In genomic region chr3:53844262-53845102, GRCh38 we compare ENCODE assay signal across 13 cellular contexts. TPM values are rescaled to one million over a fixed set of nuclear protein-coding genes. Genes with fewer than 3 reads are reported as not detected.
DNase-seq lines count a peak whose midpoint lies in the region; ATAC-seq and TF ChIP-seq lines count a peak whose summit lies in the region.
"Had no signal": no experiment of that assay in that cellular context is flagged by ENCODE, and none has a peak within 500 bp of the region (broad histone marks: within the 10 kb centered on the region; RNA-seq: fewer than 3 reads in every experiment).

No MANE protein-coding gene starts in this region.

- no peaks in the 10 kb centered on the region for H3K36me3 ChIP-seq in hepatocyte (replicated peaks; ENCODE audit: insufficient read depth, low read depth)
- H3K36me3 ChIP-seq: SJSA1 had no signal

- H3K4me2 ChIP-seq in hepatocyte: peak overlapping the region; percentile 92

- H3K4me1 Mint-ChIP-seq in stimulated activated naive B cell treated with anti-CD40 and anti-IgM and Interleukin-4, amounts not matched to agents 10 μg/mL and 1 μg/mL and 100 μg/mL, for 72 hours: peaks cover 40 to 57% of the 10 kb centered on the region in 2 donors

- H3K4me1 ChIP-seq in hepatocyte (ENCODE audit: insufficient read depth): peaks cover 42% of the 10 kb centered on the region

- no peak for TF ChIP-seq CTCF in hepatocyte (IDR thresholded peaks at IDR 0.05; ENCODE audit: poor library complexity)

- H3K9me3 Mint-ChIP-seq in stimulated activated naive B cell treated with anti-CD40 and anti-IgM and Interleukin-4, amounts not matched to agents 10 μg/mL and 1 μg/mL and 100 μg/mL, for 72 hours: no peaks in the 10 kb centered on the region
- H3K9me3 Mint-ChIP-seq: activated T-cell treated with anti-CD3 and anti-CD28 coated beads, Interleukin-2, amount 50 U/mL, for 24 hours had no signal

- H3K27ac ChIP-seq in hepatocyte: peak overlapping the region; percentile 96
- H3K27ac ChIP-seq: epithelial cell of prostate, SJSA1 had no signal

- H2AFZ ChIP-seq in hepatocyte: no peak overlapping the region

- peaks cover 27% of the 10 kb centered on the region for H3K79me2 ChIP-seq in hepatocyte

- DNase-seq in DMS53 (lab: John Stamatoyannopoulos, UW): peak; percentile 12
- no peak for DNase-seq in DMS53 treated with DMSO at 0.1 percent for 48 hours (lab: John Stamatoyannopoulos, UW; ENCODE audit: unreplicated experiment)
- DNase-seq in NCI-H526 (lab: John Stamatoyannopoulos, UW): peak; percentile 32 to 56
- peak; percentile 50 for DNase-seq in hepatocyte (ENCODE audit: low spot score)
- no peak for DNase-seq in stimulated activated naive B cell treated with anti-CD40 and anti-IgM and Interleukin-4, amounts not matched to agents 10 μg/mL and 1 μg/mL and 100 μg/mL, for 72 hours
- DNase-seq in UCSD-AML1 (lab: John Stamatoyannopoulos, UW; ENCODE audit: unreplicated experiment): no peak
- no peak for DNase-seq in ACHN
- DNase-seq: activated T-cell treated with anti-CD3 and anti-CD28 coated beads, Interleukin-2, amount 50 U/mL, for 24 hours; stimulated activated CD4-positive, alpha-beta T cell treated with anti-CD3 and anti-CD28 coated beads, Interleukin-4, amount 100 ng/mL, for 4 hours had no signal

- peaks cover 36 to 42% of the 10 kb centered on the region in 2 donors for H3K36me3 Mint-ChIP-seq in stimulated activated naive B cell treated with anti-CD40 and anti-IgM and Interleukin-4, amounts not matched to agents 10 μg/mL and 1 μg/mL and 100 μg/mL, for 72 hours

- WGBS in hepatocyte (ENCODE audit: low lambda C conversion rate, missing lambda C conversion rate): 72% methylated on average over 9 of the region's 9 CpGs

- H3K4me3 ChIP-seq in hepatocyte: no peak overlapping the region
- H3K4me3 ChIP-seq: SJSA1 had no signal

- H3K27me3 Mint-ChIP-seq in stimulated activated naive B cell treated with anti-CD40 and anti-IgM and Interleukin-4, amounts not matched to agents 10 μg/mL and 1 μg/mL and 100 μg/mL, for 72 hours: peaks cover 16 to 49% of the 10 kb centered on the region in 2 donors

- no peaks in the 10 kb centered on the region for H4K20me1 ChIP-seq in hepatocyte (ENCODE audit: insufficient read depth, poor library complexity, severe bottlenecking)

- H3K4me3 Mint-ChIP-seq in stimulated activated naive B cell treated with anti-CD40 and anti-IgM and Interleukin-4, amounts not matched to agents 10 μg/mL and 1 μg/mL and 100 μg/mL, for 72 hours: peak overlapping the region; percentile 61 to 88

- H3K27ac Mint-ChIP-seq in stimulated activated naive B cell treated with anti-CD40 and anti-IgM and Interleukin-4, amounts not matched to agents 10 μg/mL and 1 μg/mL and 100 μg/mL, for 72 hours: peak overlapping the region; percentile 74
- H3K27ac Mint-ChIP-seq: activated T-cell treated with anti-CD3 and anti-CD28 coated beads, Interleukin-2, amount 50 U/mL, for 24 hours had no signal

- H3K9me2 ChIP-seq in hepatocyte (replicated peaks; ENCODE audit: insufficient read depth): no peaks in the 10 kb centered on the region

- no peaks in the 10 kb centered on the region for H3K9me3 ChIP-seq in hepatocyte (ENCODE audit: low read depth)
- H3K9me3 ChIP-seq: SJSA1 had no signal

- H3K27me3 ChIP-seq in hepatocyte: no peaks in the 10 kb centered on the region

- in situ Hi-C loops in ACHN (cut with HindIII; ENCODE audit: low pct_ligation_motif_present, low pct_unique_long_range_greater_than_20kb, low sequenced_read_pairs): no loop called here

- peak; percentile 21 to 23 for ATAC-seq in stimulated activated naive B cell treated with anti-CD40 and anti-IgM and Interleukin-4, amounts not matched to agents 10 μg/mL and 1 μg/mL and 100 μg/mL, for 72 hours (replicated peaks)
- no peak for ATAC-seq in GM18519 (IDR thresholded peaks at IDR 0.05; ENCODE audit: low FRiP score, unreplicated experiment)

RNA-seq across cellular contexts. Expression of gene CHDH, which starts 1.7 kb away (rescaled TPM):
- total RNA-seq in hepatocyte: 30.1 and 62.6 TPM in 2 replicates
- polyA plus RNA-seq in hepatocyte: 29.1 and 31.1 TPM in 2 replicates
- total RNA-seq: SJSA1 had no signal

RNA-seq across cellular contexts. Expression of gene IL17RB, which starts 1.9 kb away (rescaled TPM):
- total RNA-seq in hepatocyte: 17.4 and 19.5 TPM in 2 replicates
- polyA plus RNA-seq in hepatocyte: 12.8 and 14.1 TPM in 2 replicates
- total RNA-seq: lung microvascular endothelial cell, SJSA1 had no signal

RNA-seq across cellular contexts. Expression of gene ACTR8, which starts 37.5 kb away (rescaled TPM):
- total RNA-seq in hepatocyte: 27.2 and 29.1 TPM in 2 replicates
- 17.2 and 19.6 TPM in 2 replicates for polyA plus RNA-seq in hepatocyte

RNA-seq across cellular contexts. Expression of gene SELENOK, which starts 47.2 kb away (rescaled TPM):
- total RNA-seq in hepatocyte: 59.7 and 62.2 TPM in 2 replicates
- polyA plus RNA-seq in hepatocyte: 155 and 163 TPM in 2 replicates

Comparison
In these comparisons a context has a peak if more than half of its experiments do, and no peak if none do; other contexts are left out.
1. DNase-seq: peak in DMS53 (single experiment), NCI-H526 (2 of 2) and hepatocyte (single experiment); none in DMS53 treated with DMSO at 0.1 percent for 48 hours (single experiment), stimulated activated naive B cell treated with anti-CD40 and anti-IgM and Interleukin-4, amounts not matched to agents 10 μg/mL and 1 μg/mL and 100 μg/mL, for 72 hours (single experiment), UCSD-AML1 (single experiment) and ACHN (single experiment).